In the genomic region with DNA sequence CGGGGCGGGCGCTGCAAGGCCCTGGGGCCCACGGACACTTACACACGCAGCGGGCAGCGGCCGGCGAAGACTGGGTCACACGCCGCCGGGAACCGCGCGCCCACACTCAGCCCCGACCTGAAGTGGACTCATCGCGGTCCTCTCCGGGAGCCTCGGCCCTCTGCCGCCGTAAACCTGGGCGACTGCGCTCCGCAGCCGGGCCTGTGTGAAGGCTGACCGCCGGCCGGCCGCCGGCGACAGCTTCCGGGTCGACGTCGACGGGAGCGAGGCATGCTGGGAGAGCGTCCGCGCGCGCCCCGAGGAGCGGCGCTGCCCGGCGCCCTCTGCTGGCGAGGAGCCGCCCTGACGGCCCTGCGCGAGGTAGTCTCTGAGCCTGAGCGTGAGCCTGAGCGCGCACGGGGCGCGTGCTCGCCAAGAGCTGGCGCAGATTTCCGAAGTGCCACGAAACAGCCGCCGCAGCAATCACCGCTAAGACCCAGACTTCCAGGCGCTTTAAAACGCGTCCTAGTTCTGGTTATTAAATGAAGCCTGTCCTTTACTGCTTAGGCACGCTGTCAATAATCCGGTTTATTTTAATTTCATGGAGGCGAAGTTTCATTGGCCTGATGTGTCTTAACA, we compare ENCODE assay signal across 1 cellular context.
TF ChIP-seq lines count a peak whose summit lies in the region.

A gene with protein sequence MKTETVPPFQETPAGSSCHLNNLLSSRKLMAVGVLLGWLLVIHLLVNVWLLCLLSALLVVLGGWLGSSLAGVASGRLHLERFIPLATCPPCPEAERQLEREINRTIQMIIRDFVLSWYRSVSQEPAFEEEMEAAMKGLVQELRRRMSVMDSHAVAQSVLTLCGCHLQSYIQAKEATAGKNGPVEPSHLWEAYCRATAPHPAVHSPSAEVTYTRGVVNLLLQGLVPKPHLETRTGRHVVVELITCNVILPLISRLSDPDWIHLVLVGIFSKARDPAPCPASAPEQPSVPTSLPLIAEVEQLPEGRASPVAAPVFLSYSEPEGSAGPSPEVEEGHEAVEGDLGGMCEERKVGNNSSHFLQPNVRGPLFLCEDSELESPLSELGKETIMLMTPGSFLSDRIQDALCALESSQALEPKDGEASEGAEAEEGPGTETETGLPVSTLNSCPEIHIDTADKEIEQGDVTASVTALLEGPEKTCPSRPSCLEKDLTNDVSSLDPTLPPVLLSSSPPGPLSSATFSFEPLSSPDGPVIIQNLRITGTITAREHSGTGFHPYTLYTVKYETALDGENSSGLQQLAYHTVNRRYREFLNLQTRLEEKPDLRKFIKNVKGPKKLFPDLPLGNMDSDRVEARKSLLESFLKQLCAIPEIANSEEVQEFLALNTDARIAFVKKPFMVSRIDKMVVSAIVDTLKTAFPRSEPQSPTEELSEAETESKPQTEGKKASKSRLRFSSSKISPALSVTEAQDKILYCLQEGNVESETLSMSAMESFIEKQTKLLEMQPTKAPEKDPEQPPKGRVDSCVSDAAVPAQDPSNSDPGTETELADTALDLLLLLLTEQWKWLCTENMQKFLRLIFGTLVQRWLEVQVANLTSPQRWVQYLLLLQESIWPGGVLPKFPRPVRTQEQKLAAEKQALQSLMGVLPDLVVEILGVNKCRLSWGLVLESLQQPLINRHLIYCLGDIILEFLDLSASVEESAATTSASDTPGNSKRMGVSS (minus strand): TSS at position 242 of the 618 bp plus-strand sequence. CDS start 540 bp downstream, outside the sequence.

TF ChIP-seq in HepG2, 621 proteins besides CTCF, POLR2A, EP300 and RAD21 (continued from another document):
- TF ChIP-seq, protein P1, sequence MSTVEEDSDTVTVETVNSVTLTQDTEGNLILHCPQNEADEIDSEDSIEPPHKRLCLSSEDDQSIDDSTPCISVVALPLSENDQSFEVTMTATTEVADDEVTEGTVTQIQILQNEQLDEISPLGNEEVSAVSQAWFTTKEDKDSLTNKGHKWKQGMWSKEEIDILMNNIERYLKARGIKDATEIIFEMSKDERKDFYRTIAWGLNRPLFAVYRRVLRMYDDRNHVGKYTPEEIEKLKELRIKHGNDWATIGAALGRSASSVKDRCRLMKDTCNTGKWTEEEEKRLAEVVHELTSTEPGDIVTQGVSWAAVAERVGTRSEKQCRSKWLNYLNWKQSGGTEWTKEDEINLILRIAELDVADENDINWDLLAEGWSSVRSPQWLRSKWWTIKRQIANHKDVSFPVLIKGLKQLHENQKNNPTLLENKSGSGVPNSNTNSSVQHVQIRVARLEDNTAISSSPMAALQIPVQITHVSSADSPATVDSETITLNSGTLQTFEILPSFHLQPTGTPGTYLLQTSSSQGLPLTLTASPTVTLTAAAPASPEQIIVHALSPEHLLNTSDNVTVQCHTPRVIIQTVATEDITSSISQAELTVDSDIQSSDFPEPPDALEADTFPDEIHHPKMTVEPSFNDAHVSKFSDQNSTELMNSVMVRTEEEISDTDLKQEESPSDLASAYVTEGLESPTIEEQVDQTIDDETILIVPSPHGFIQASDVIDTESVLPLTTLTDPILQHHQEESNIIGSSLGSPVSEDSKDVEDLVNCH (CRISPR knock-in tag; IDR thresholded peaks at IDR 0.05) = no peak
- TF ChIP-seq ZNF558 (CRISPR knock-in tag; IDR thresholded peaks at IDR 0.05; ENCODE audit: borderline replicate concordance) (no peak), ZNF567 (CRISPR knock-in tag; IDR thresholded peaks at IDR 0.05; ENCODE audit: borderline replicate concordance) (no peak), NFKBIZ (CRISPR knock-in tag; IDR thresholded peaks at IDR 0.05) (no peak), POGZ (CRISPR knock-in tag; IDR thresholded peaks at IDR 0.05) (peak; percentile 32; the same call in 1 of the 2 replicates), EHMT2 (IDR thresholded peaks at IDR 0.05; ENCODE audit: borderline replicate concordance, low read depth, low read length) (no peak), POLR2AphosphoS2 (IDR thresholded peaks at IDR 0.05; ENCODE audit: low read depth, low read length) (no peak), ZNF329 (CRISPR knock-in tag; IDR thresholded peaks at IDR 0.05; ENCODE audit: low read depth) (no peak), TEAD2 (CRISPR knock-in tag; IDR thresholded peaks at IDR 0.05) (no peak), GATAD2A (CRISPR knock-in tag; IDR thresholded peaks at IDR 0.05) (no peak), ZNF260 (CRISPR knock-in tag; IDR thresholded peaks at IDR 0.05; ENCODE audit: borderline replicate concordance, low read depth) (no peak), ZMYM4 (CRISPR knock-in tag; IDR thresholded peaks at IDR 0.05) (peak; percentile 23; the same call in 1 of the 2 replicates), HDAC1 (CRISPR knock-in tag; IDR thresholded peaks at IDR 0.05) (no peak), ZFP90 (CRISPR knock-in tag; IDR thresholded peaks at IDR 0.05; ENCODE audit: borderline replicate concordance) (no peak), ZNF235 (CRISPR knock-in tag; IDR thresholded peaks at IDR 0.05; ENCODE audit: borderline replicate concordance) (no peak)
- TF ChIP-seq, protein P2, sequence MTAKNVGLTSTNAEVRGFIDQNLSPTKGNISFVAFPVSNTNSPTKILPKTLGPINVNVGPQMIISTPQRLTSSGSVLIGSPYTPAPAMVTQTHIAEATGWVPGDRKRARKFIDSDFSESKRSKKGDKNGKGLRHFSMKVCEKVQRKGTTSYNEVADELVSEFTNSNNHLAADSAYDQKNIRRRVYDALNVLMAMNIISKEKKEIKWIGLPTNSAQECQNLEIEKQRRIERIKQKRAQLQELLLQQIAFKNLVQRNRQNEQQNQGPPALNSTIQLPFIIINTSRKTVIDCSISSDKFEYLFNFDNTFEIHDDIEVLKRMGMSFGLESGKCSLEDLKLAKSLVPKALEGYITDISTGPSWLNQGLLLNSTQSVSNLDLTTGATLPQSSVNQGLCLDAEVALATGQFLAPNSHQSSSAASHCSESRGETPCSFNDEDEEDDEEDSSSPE (CRISPR knock-in tag; IDR thresholded peaks at IDR 0.05) = no peak
- TF ChIP-seq, protein P3, sequence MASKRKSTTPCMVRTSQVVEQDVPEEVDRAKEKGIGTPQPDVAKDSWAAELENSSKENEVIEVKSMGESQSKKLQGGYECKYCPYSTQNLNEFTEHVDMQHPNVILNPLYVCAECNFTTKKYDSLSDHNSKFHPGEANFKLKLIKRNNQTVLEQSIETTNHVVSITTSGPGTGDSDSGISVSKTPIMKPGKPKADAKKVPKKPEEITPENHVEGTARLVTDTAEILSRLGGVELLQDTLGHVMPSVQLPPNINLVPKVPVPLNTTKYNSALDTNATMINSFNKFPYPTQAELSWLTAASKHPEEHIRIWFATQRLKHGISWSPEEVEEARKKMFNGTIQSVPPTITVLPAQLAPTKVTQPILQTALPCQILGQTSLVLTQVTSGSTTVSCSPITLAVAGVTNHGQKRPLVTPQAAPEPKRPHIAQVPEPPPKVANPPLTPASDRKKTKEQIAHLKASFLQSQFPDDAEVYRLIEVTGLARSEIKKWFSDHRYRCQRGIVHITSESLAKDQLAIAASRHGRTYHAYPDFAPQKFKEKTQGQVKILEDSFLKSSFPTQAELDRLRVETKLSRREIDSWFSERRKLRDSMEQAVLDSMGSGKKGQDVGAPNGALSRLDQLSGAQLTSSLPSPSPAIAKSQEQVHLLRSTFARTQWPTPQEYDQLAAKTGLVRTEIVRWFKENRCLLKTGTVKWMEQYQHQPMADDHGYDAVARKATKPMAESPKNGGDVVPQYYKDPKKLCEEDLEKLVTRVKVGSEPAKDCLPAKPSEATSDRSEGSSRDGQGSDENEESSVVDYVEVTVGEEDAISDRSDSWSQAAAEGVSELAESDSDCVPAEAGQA (IDR thresholded peaks at IDR 0.05; ENCODE audit: low read depth) = no peak
- TF ChIP-seq, protein P3 (CRISPR knock-in tag; IDR thresholded peaks at IDR 0.05; ENCODE audit: borderline replicate concordance) = no peak
- TF ChIP-seq, protein P4, sequence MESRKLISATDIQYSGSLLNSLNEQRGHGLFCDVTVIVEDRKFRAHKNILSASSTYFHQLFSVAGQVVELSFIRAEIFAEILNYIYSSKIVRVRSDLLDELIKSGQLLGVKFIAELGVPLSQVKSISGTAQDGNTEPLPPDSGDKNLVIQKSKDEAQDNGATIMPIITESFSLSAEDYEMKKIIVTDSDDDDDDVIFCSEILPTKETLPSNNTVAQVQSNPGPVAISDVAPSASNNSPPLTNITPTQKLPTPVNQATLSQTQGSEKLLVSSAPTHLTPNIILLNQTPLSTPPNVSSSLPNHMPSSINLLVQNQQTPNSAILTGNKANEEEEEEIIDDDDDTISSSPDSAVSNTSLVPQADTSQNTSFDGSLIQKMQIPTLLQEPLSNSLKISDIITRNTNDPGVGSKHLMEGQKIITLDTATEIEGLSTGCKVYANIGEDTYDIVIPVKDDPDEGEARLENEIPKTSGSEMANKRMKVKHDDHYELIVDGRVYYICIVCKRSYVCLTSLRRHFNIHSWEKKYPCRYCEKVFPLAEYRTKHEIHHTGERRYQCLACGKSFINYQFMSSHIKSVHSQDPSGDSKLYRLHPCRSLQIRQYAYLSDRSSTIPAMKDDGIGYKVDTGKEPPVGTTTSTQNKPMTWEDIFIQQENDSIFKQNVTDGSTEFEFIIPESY (CRISPR knock-in tag; IDR thresholded peaks at IDR 0.05) = peak; percentile 89
- TF ChIP-seq, protein P5, sequence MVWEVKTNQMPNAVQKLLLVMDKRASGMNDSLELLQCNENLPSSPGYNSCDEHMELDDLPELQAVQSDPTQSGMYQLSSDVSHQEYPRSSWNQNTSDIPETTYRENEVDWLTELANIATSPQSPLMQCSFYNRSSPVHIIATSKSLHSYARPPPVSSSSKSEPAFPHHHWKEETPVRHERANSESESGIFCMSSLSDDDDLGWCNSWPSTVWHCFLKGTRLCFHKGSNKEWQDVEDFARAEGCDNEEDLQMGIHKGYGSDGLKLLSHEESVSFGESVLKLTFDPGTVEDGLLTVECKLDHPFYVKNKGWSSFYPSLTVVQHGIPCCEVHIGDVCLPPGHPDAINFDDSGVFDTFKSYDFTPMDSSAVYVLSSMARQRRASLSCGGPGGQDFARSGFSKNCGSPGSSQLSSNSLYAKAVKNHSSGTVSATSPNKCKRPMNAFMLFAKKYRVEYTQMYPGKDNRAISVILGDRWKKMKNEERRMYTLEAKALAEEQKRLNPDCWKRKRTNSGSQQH (CRISPR knock-in tag; IDR thresholded peaks at IDR 0.05; ENCODE audit: low read depth) = no peak
- TF ChIP-seq, protein P6, sequence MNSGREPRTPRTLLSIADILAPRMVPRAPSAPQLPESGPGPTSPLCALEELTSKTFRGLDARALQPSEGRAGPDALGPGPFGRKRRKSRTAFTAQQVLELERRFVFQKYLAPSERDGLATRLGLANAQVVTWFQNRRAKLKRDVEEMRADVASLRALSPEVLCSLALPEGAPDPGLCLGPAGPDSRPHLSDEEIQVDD (CRISPR knock-in tag; IDR thresholded peaks at IDR 0.05; ENCODE audit: borderline replicate concordance) = no peak
